Comparison of ENCODE assay signal across 7 cellular contexts in genomic region chr7:150787321-150788281, GRCh38. TPM values are rescaled to one million over a fixed set of nuclear protein-coding genes. Genes with fewer than 3 reads are reported as not detected.
A peak's percentile ranks its signal among the peaks of the same experiment; 100 is the strongest.
DNase-seq lines count a peak whose midpoint lies in the region; ATAC-seq and TF ChIP-seq lines count a peak whose summit lies in the region.

No MANE protein-coding gene starts in this region.

- no peak overlapping the region for H3K4me3 ChIP-seq in tibial nerve

- H3K27me3 ChIP-seq in tibial nerve, result no peaks in the 10 kb centered on the region
- no peaks in the 10 kb centered on the region for H3K27me3 ChIP-seq in CD4-positive, alpha-beta T cell (ENCODE audit: control insufficient read depth, insufficient read depth, low read length)

- peaks cover 0 to 15% (median 0%) of the 10 kb centered on the region in 3 donors for H3K36me3 ChIP-seq in tibial nerve

- H3K9me3 Mint-ChIP-seq in CD4-positive, alpha-beta T cell, result no peaks in the 10 kb centered on the region

- no peaks in the 10 kb centered on the region for H3K4me1 Mint-ChIP-seq in CD4-positive, alpha-beta T cell (ENCODE audit: low read depth)

- CTCF ChIA-PET in CD4-positive, alpha-beta T cell (lab: Charles Lee), result interaction anchor here (0.6 to 1.3 kb wide), 2 partner anchors 9 to 377 kb away, joined by 3 to 7 read pairs; no protein-coding TSS in a partner anchor

- no peak for TF ChIP-seq CTCF in tibial nerve (IDR thresholded peaks at IDR 0.05)
- no peak for TF ChIP-seq CTCF in CD4-positive, alpha-beta T cell (IDR thresholded peaks at IDR 0.05)

- TF ChIP-seq POLR2A in tibial nerve (IDR thresholded peaks at IDR 0.05), result no peak

- no peak overlapping the region for H3K4me3 Mint-ChIP-seq in CD4-positive, alpha-beta T cell

- peak; percentile 68 for ATAC-seq in HG03064 (IDR thresholded peaks at IDR 0.05; ENCODE audit: low read depth, unreplicated experiment)
- no peak for ATAC-seq in CD4-positive, alpha-beta T cell (ENCODE audit: poor library complexity)

- intact Hi-C loops in CD4-positive, alpha-beta T cell (cut with DNase I, micrococcal nuclease), result no loop called here

- no peaks in the 10 kb centered on the region for H3K36me3 Mint-ChIP-seq in CD4-positive, alpha-beta T cell (ENCODE audit: low read depth)

- TF ChIP-seq EP300 in tibial nerve (IDR thresholded peaks at IDR 0.05), result no peak

- H3K27me3 Mint-ChIP-seq in CD4-positive, alpha-beta T cell, result peaks cover 13% of the 10 kb centered on the region

- WGBS in tibial nerve, 2 donors, result 28 to 37% methylated on average over 10 of the region's 10 CpGs

- peak overlapping the region; percentile 7 to 82 (median 76) for H3K27ac ChIP-seq in tibial nerve
- H3K27ac ChIP-seq in CD4-positive, alpha-beta T cell (ENCODE audit: low read depth, low read length), result no peak overlapping the region

- H3K27ac Mint-ChIP-seq in CD4-positive, alpha-beta T cell, result no peak overlapping the region

- DNase-seq in RPMI8226 (peak; percentile 95), inferior parietal cortex (ENCODE audit: extremely low spot score) (peak; percentile 65), tibial nerve (ENCODE audit: low spot score in 2 of 2) (peak in 1 of 2 donors; percentile 28), NCI-H1105 treated with DMSO at 0.1 percent for 48 hours (lab: John Stamatoyannopoulos, UW) (no peak), HPDE6-E6E7 (ENCODE audit: extremely low spot score) (no peak)
- DNase-seq in CD4-positive, alpha-beta T cell, result no peak

- peaks cover 0 to 55% (median 18%) of the 10 kb centered on the region in 4 donors for H3K4me1 ChIP-seq in tibial nerve

- POLR2A ChIA-PET in CD4-positive, alpha-beta T cell (lab: Charles Lee), result no interaction called here

- H3K9me3 ChIP-seq in tibial nerve, result no peaks in the 10 kb centered on the region
- H3K9me3 ChIP-seq in CD4-positive, alpha-beta T cell (ENCODE audit: control insufficient read depth, low read length), result no peaks in the 10 kb centered on the region

RNA-seq across cellular contexts. Expression of gene TMEM176B, which starts 12.6 kb away (rescaled TPM):
- total RNA-seq in tibial nerve, result 10 to 100 TPM; 33.9 to 83.1 (median 63.2) TPM
- total RNA-seq in CD4-positive, alpha-beta T cell, result not detected

RNA-seq across cellular contexts. Expression of gene TMEM176A, which starts 13.0 kb away (rescaled TPM):
- 10 to 100 TPM; 21.8 to 62.4 (median 36.1) TPM for total RNA-seq in tibial nerve
- not detected for total RNA-seq in CD4-positive, alpha-beta T cell

RNA-seq across cellular contexts. Expression of gene GIMAP5, which starts 50.4 kb away (rescaled TPM):
- 10 to 100 TPM; 22.0 to 36.7 (median 33.4) TPM for total RNA-seq in tibial nerve
- 10 to 100 TPM; 31.3 to 35.2 TPM for total RNA-seq in CD4-positive, alpha-beta T cell

Comparison
In these comparisons a context has a peak if more than half of its experiments do, and no peak if none do; other contexts are left out.
1. DNase-seq: peak in RPMI8226 (single experiment) and inferior parietal cortex (single experiment); none in NCI-H1105 treated with DMSO at 0.1 percent for 48 hours (single experiment), HPDE6-E6E7 (single experiment) and CD4-positive, alpha-beta T cell (0 of 10).
2. RNA of gene TMEM176B, which starts 12.6 kb away (total RNA-seq): 33.9 to 83.1 TPM in tibial nerve; not detected in CD4-positive, alpha-beta T cell; every median in the first group is over 10 times any median in the second.
3. RNA of gene TMEM176A, which starts 13.0 kb away (total RNA-seq): 21.8 to 62.4 TPM in tibial nerve; not detected in CD4-positive, alpha-beta T cell; every median in the first group is over 10 times any median in the second.